ENCODE assay signal across 37 cellular contexts in the genomic region with DNA sequence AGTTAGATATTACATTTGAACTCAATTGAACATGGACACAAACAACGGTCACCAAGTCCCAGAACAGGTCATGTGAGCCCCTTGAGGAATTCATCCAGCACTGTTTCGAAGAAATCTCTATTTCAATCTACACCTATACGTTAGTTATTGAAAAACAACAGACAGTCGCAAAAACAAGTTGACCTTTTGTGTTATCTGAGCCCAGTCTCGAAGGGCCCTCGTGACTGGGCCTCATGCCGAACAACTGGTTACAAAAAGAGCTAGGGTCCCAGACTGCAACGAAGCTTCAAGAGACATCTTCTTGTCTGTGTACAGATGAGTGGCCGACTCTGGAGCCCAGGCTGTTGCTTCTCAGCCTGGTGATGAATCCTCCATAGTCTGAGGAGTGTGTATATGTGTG. TPM values are rescaled to one million over a fixed set of nuclear protein-coding genes. Genes with fewer than 3 reads are reported as not detected.
"Had no signal": no experiment of that assay in that cellular context is flagged by ENCODE, and none has a peak within 500 bp of the region (broad histone marks: within the 10 kb centered on the region; RNA-seq: fewer than 3 reads in every experiment).

No MANE protein-coding gene starts in this region.

- H3K27ac ChIP-seq: adrenal gland, ascending aorta, body of pancreas, brain microvascular endothelial cell, breast epithelium, cardiac muscle cell had no signal

- FAIRE-seq: astrocyte, bronchial epithelial cell had no signal

- H3K36me3 ChIP-seq: adrenal gland, ascending aorta, brain microvascular endothelial cell, breast epithelium, cardiac muscle cell had no signal

- H3K4me3 ChIP-seq: adrenal gland, ascending aorta, body of pancreas, breast epithelium, cardiac muscle cell had no signal

- H3K9me3 ChIP-seq: adrenal gland, ascending aorta, body of pancreas, breast epithelium had no signal

- H3K4me1 ChIP-seq: adrenal gland, ascending aorta, body of pancreas, breast epithelium had no signal

- H3K27me3 ChIP-seq: ascending aorta, body of pancreas, brain microvascular endothelial cell, breast epithelium, cardiac muscle cell had no signal

- DNase-seq: activated effector memory CD4-positive, alpha-beta T cell treated with anti-CD3 and anti-CD28 coated beads, Interleukin-2, amount 50 U/mL, for 16 hours; activated effector memory CD4-positive, alpha-beta T cell treated with Interleukin-2 at 50 U/mL for 16 hours; activated gamma-delta T cell; activated gamma-delta T cell treated with Interleukin-2 at 50 U/mL for 16 hours; activated naive CD4-positive, alpha-beta T cell; activated naive CD4-positive, alpha-beta T cell treated with anti-CD3 and anti-CD28 coated beads for 36 hours; activated naive CD4-positive, alpha-beta T cell treated with anti-CD3 and anti-CD28 coated beads, Interleukin-2, amount 10 ng/mL, durations not matched to agents 7 days and 5 days; activated naive CD4-positive, alpha-beta T cell treated with anti-CD3 and anti-CD28 coated beads, Interleukin-2, amount 50 U/mL, for 16 hours; activated naive CD4-positive, alpha-beta T cell treated with Interleukin-2 at 50 U/mL for 16 hours; activated naive CD8-positive, alpha-beta T cell treated with anti-CD3 and anti-CD28 coated beads for 36 hours; activated naive CD8-positive, alpha-beta T cell treated with anti-CD3 and anti-CD28 coated beads, Interleukin-2, amount 10 ng/mL, durations not matched to agents 7 days and 5 days; activated naive CD8-positive, alpha-beta T cell treated with anti-CD3 and anti-CD28 coated beads, Interleukin-2, amount 50 U/mL, for 24 hours; activated T-cell treated with anti-CD3 and anti-CD28 coated beads, Interleukin-2, amount 50 U/mL, for 4 hours; activated T-cell treated with anti-CD3 and anti-CD28 coated beads, Interleukin-2, amount 50 U/mL, for 48 hours; activated T-cell treated with anti-CD3 and anti-CD28 coated beads, Interleukin-2, amount 50 U/mL, for 72 hours; adrenal gland; amniotic stem cell; amygdala; anterior cingulate cortex; aorta; body of pancreas; brain microvascular endothelial cell; caudate nucleus; central memory CD4-positive, alpha-beta T cell; cerebellar nuclear complex had no signal

- ATAC-seq: activated naive CD4-positive, alpha-beta T cell treated with anti-CD3 and anti-CD28 coated beads, Interleukin-2, amount 50 U/mL, for 72 hours; activated naive CD8-positive, alpha-beta T cell treated with anti-CD3 and anti-CD28 coated beads, Interleukin-2, amount 50 U/mL, for 24 hours; activated T-cell treated with anti-CD3 and anti-CD28 coated beads, Interleukin-2, amount 50 U/mL, for 4 hours; activated T-cell treated with anti-CD3 and anti-CD28 coated beads, Interleukin-2, amount 50 U/mL, for 72 hours; activated T-helper 17 cell treated with anti-CD3 and anti-CD28 coated beads, Interleukin-2, amount 50 U/mL, for 72 hours; body of pancreas had no signal

RNA-seq across cellular contexts. Expression of a gene that starts 45.1 kb away (rescaled TPM):
- total RNA-seq: activated naive CD4-positive, alpha-beta T cell treated with anti-CD3 and anti-CD28 coated beads for 36 hours; activated naive CD4-positive, alpha-beta T cell treated with anti-CD3 and anti-CD28 coated beads, Interleukin-2, amount 50 U/mL, for 72 hours; activated naive CD8-positive, alpha-beta T cell treated with anti-CD3 and anti-CD28 coated beads for 36 hours; activated naive CD8-positive, alpha-beta T cell treated with anti-CD3 and anti-CD28 coated beads, Interleukin-2, amount 10 ng/mL, durations not matched to agents 7 days and 5 days; activated T-cell treated with anti-CD3 and anti-CD28 coated beads, Interleukin-2, amount 50 U/mL, for 4 hours; activated T-cell treated with anti-CD3 and anti-CD28 coated beads, Interleukin-2, amount 50 U/mL, for 72 hours; activated T-helper 1 cell treated with anti-CD3 and anti-CD28 coated beads, Interleukin-12 subunit alpha, Interleukin-12 subunit beta, Interleukin-2, Interleukin-4 antibody, amounts not matched to agents 30 ng/mL and 10 ng/mL and 1 ng/mL, durations not matched to agents 14 hours and 24 hours and 36 hours; activated T-helper 17 cell treated with anti-CD3 and anti-CD28 coated beads, Interleukin-2, amount 50 U/mL, for 72 hours; activated T-helper 2 cell treated with anti-CD3 and anti-CD28 coated beads, Interferon-gamma antibody, Interleukin-2, Interleukin-4, amounts not matched to agents 10 μg/mL and 5 μg/mL and 100 μg/mL, durations not matched to agents 14 hours and 24 hours and 36 hours; aorta; ascending aorta; body of pancreas; cardiac muscle cell; cardiac septum; cerebellum; chondrocyte had no signal
